ENCODE assay signal across 27 cellular contexts in the genomic region with DNA sequence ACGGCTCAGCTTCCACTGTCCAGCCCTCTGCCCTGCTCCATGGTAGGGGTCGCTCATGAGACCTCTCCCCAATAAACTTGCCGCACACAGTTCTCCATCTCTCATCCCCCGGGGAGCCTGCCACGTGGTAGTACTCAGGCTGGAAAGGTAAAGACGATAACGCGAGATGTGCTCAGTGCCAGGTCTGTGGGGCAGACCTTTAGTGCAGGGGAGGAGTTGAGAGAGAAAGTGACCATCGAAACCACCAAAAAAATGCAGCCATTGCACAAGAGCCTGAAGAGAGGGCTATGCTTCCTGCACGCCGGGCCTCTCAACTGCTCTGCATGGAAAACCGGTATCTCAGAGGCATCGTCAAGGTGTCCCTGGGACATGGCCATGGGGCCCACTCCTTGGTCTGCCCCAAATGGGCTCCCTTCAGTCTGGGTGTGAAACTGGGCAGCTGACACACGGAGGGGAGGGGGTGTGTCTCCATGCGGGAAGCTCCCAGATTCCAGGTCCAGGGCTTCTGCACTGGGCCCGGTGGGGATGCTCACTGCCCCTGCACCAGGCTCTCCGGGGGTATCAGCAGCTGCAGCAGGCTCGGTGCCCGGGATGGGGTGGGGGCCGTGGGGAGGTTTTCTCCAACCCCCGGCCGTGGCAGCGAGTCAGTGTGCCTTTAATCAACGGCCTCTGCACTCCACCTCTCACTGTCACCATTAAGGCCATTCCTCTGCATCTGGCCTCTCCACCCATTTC. TPM values are rescaled to one million over a fixed set of nuclear protein-coding genes. Genes with fewer than 3 reads are reported as not detected.
"Had no signal": no experiment of that assay in that cellular context is flagged by ENCODE, and none has a peak within 500 bp of the region (broad histone marks: within the 10 kb centered on the region; RNA-seq: fewer than 3 reads in every experiment).

No MANE protein-coding gene starts in this region.

- DNase-seq: activated CD4-positive, alpha-beta T cell treated with anti-CD3 and anti-CD28 coated beads for 4 hours; activated CD4-positive, alpha-beta T cell treated with anti-CD3 and anti-CD28 coated beads, Interleukin-2, amount 50 U/mL, for 4 hours; activated naive CD4-positive, alpha-beta T cell; activated T-cell treated with anti-CD3 and anti-CD28 coated beads for 4 hours; activated T-cell treated with anti-CD3 and anti-CD28 coated beads, Interleukin-2, amount 50 U/mL, for 72 hours; effector CD4-positive, alpha-beta T cell; foreskin keratinocyte; midbrain; naive thymus-derived CD4-positive, alpha-beta T cell; nucleus accumbens; psoas muscle; spleen; stimulated activated naive CD8-positive, alpha-beta T cell treated with anti-CD3 and anti-CD28 coated beads, Interleukin-15, Interleukin-2, amounts not matched to agents 100 U/mL and 50 U/mL, for 24 hours; testis; transverse colon had no signal

- H3K36me3 Mint-ChIP-seq: activated naive CD4-positive, alpha-beta T cell treated with anti-CD3 and anti-CD28 coated beads, Interleukin-2, amount 50 U/mL, for 72 hours; memory B cell; naive thymus-derived CD4-positive, alpha-beta T cell had no signal

- H2AFZ ChIP-seq: parathyroid adenoma had no signal

- H3K9ac ChIP-seq: parathyroid adenoma had no signal

- H3K9me3 Mint-ChIP-seq: activated naive CD4-positive, alpha-beta T cell treated with anti-CD3 and anti-CD28 coated beads, Interleukin-2, amount 50 U/mL, for 72 hours; activated T-cell treated with anti-CD3 and anti-CD28 coated beads, Interleukin-2, amount 50 U/mL, for 72 hours; central memory CD8-positive, alpha-beta T cell; dendritic cell treated with granulocyte-macrophage colony-stimulating factor and Interleukin-4, amounts not matched to agents 40 ng/mL and 50 ng/mL, for 4 days; memory B cell; T-helper 2 cell treated with Interferon-gamma antibody and Interleukin-4, amounts not matched to agents 5 μg/mL and 100 μg/mL, for 36 hours had no signal

- H3K4me3 Mint-ChIP-seq: activated T-cell treated with anti-CD3 and anti-CD28 coated beads, Interleukin-2, amount 50 U/mL, for 72 hours; central memory CD8-positive, alpha-beta T cell; dendritic cell treated with granulocyte-macrophage colony-stimulating factor and Interleukin-4, amounts not matched to agents 40 ng/mL and 50 ng/mL, for 4 days; memory B cell; naive thymus-derived CD4-positive, alpha-beta T cell; T-helper 2 cell treated with Interferon-gamma antibody and Interleukin-4, amounts not matched to agents 5 μg/mL and 100 μg/mL, for 36 hours had no signal

- H3K4me1 ChIP-seq: breast epithelium, foreskin keratinocyte, parathyroid adenoma, psoas muscle, testis had no signal

- ATAC-seq: activated naive CD4-positive, alpha-beta T cell treated with anti-CD3 and anti-CD28 coated beads, Interleukin-2, amount 50 U/mL, for 72 hours; activated T-cell treated with anti-CD3 and anti-CD28 coated beads, Interleukin-2, amount 50 U/mL, for 72 hours; foreskin keratinocyte; naive thymus-derived CD4-positive, alpha-beta T cell; psoas muscle; stimulated activated naive CD8-positive, alpha-beta T cell treated with anti-CD3 and anti-CD28 coated beads, Interleukin-15, Interleukin-2, amounts not matched to agents 100 U/mL and 50 U/mL, for 24 hours had no signal

- H3K27me3 Mint-ChIP-seq: central memory CD8-positive, alpha-beta T cell had no signal

- H3K27me3 ChIP-seq: breast epithelium, esophagus muscularis mucosa, spleen, testis, transverse colon had no signal

- H3K27ac ChIP-seq: breast epithelium, esophagus muscularis mucosa, foreskin keratinocyte, parathyroid adenoma, psoas muscle, spleen, testis, transverse colon, VCaP had no signal

- H3K9me3 ChIP-seq: breast epithelium, esophagus muscularis mucosa, psoas muscle, spleen, testis, transverse colon had no signal

- H3K4me3 ChIP-seq: breast epithelium, esophagus muscularis mucosa, psoas muscle, spleen, testis, transverse colon had no signal

- H3K27ac Mint-ChIP-seq: activated naive CD4-positive, alpha-beta T cell treated with anti-CD3 and anti-CD28 coated beads, Interleukin-2, amount 50 U/mL, for 72 hours; activated T-cell treated with anti-CD3 and anti-CD28 coated beads, Interleukin-2, amount 50 U/mL, for 72 hours; dendritic cell treated with granulocyte-macrophage colony-stimulating factor and Interleukin-4, amounts not matched to agents 40 ng/mL and 50 ng/mL, for 4 days; memory B cell; naive thymus-derived CD4-positive, alpha-beta T cell; T-helper 2 cell treated with Interferon-gamma antibody and Interleukin-4, amounts not matched to agents 5 μg/mL and 100 μg/mL, for 36 hours had no signal

- H3K79me2 ChIP-seq: parathyroid adenoma had no signal

- H3K36me3 ChIP-seq: breast epithelium, esophagus muscularis mucosa, spleen, transverse colon had no signal

RNA-seq across cellular contexts. Expression of gene AANAT, which starts 4.7 kb away (rescaled TPM):
- total RNA-seq: activated naive CD4-positive, alpha-beta T cell treated with anti-CD3 and anti-CD28 coated beads, Interleukin-2, amount 50 U/mL, for 72 hours; activated T-cell treated with anti-CD3 and anti-CD28 coated beads, Interleukin-2, amount 50 U/mL, for 72 hours; breast epithelium; esophagus muscularis mucosa; foreskin keratinocyte; glomerular endothelial cell; liver; naive thymus-derived CD4-positive, alpha-beta T cell; psoas muscle; spleen; transverse colon had no signal
- polyA plus RNA-seq: foreskin keratinocyte; liver; naive thymus-derived CD4-positive, alpha-beta T cell; neural cell had no signal

RNA-seq across cellular contexts. Expression of gene RHBDF2, which starts 38.5 kb away (rescaled TPM):
- polyA plus RNA-seq: neural cell had no signal
